16 cellular contexts compared by ENCODE assay signal in the genomic region with DNA sequence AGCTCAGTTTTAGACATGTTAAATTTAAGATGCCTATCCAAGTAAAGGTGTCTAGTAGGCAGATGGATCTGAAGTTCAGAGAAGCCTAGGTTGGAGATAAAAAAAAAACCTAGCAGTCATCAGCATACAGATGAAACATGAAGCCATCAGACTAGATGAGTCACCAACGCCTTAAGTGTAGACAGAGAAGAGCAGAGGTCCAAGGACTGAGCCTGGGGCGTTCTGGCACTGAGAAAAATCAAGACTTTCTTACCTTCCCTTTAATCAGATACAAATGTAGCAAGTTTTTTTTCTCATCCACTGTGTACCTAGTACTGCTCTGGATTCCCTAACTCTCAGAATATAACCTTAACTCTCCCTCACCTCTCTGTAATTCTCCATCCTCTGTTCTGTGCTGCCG.
DNase-seq lines count a peak whose midpoint lies in the region; ATAC-seq, FAIRE-seq and TF ChIP-seq lines count a peak whose summit lies in the region.
"Had no signal": no experiment of that assay in that cellular context is flagged by ENCODE, and none has a peak within 500 bp of the region (broad histone marks: within the 10 kb centered on the region; RNA-seq: fewer than 3 reads in every experiment).

No MANE protein-coding gene starts in this region.

- peak; percentile 64 for DNase-seq in EL
- DNase-seq in IMR-90: peak; percentile 75
- DNase-seq in astrocyte (ENCODE audit: low read depth): peak; percentile 66
- no peak for DNase-seq in activated CD8-positive, alpha-beta T cell treated with anti-CD3 and anti-CD28 coated beads for 36 hours
- DNase-seq: body of pancreas, H7, islet precursor cell, KG1, naive B cell, NCI-H2227 treated with DMSO at 0.1 percent for 48 hours, sigmoid colon, thyroid gland had no signal

- H2AFZ ChIP-seq in IMR-90 (replicated peaks; ENCODE audit: low read length, poor library complexity) (no peak overlapping the region), astrocyte (ENCODE audit: low read depth, low read length) (no peak overlapping the region)

- no peak overlapping the region for H4K8ac ChIP-seq in IMR-90 (ENCODE audit: low read depth in 2 of 2, low read length in 2 of 2)

- H3K27me3 Mint-ChIP-seq in astrocyte (ENCODE audit: low read depth, unreplicated experiment): no peaks in the 10 kb centered on the region
- no peaks in the 10 kb centered on the region for H3K27me3 Mint-ChIP-seq in activated CD8-positive, alpha-beta T cell treated with anti-CD3 and anti-CD28 coated beads for 36 hours
- H3K27me3 Mint-ChIP-seq: naive B cell had no signal

- BruUV-seq in IMR-90 (replicated peaks; lab: Mats Ljungman, UMichigan): no TSS peak

- dilution Hi-C loops in IMR-90 (cut with HindIII; ENCODE audit: low sequenced_read_pairs, unreplicated experiment): no loop called here

- no peak overlapping the region for H2BK120ac ChIP-seq in IMR-90 (ENCODE audit: low read depth, low read length)

- H4K20me1 ChIP-seq in IMR-90 (ENCODE audit: insufficient read depth, low read length) (no peaks in the 10 kb centered on the region), astrocyte (ENCODE audit: insufficient read depth, low read length) (peaks cover 5% of the 10 kb centered on the region)

- no peak overlapping the region for H3K4me3 ChIP-seq in IMR-90 (ENCODE audit: insufficient read depth, low read depth, low read length)
- no peak overlapping the region for H3K4me3 ChIP-seq in astrocyte (ENCODE audit: insufficient read depth, low read depth, low read length)
- H3K4me3 ChIP-seq: body of pancreas, sigmoid colon, thyroid gland had no signal

- H3K9me1 ChIP-seq in IMR-90 (ENCODE audit: insufficient read depth, low read length): peaks cover 9% of the 10 kb centered on the region

- H3K4me1 Mint-ChIP-seq in astrocyte (ENCODE audit: low read depth, unreplicated experiment): peaks cover 20% of the 10 kb centered on the region
- no peaks in the 10 kb centered on the region for H3K4me1 Mint-ChIP-seq in activated CD8-positive, alpha-beta T cell treated with anti-CD3 and anti-CD28 coated beads for 36 hours (ENCODE audit: low read depth)

- peaks cover 2% of the 10 kb centered on the region for H3K36me3 Mint-ChIP-seq in astrocyte (ENCODE audit: low read depth, unreplicated experiment)
- H3K36me3 Mint-ChIP-seq in activated CD8-positive, alpha-beta T cell treated with anti-CD3 and anti-CD28 coated beads for 36 hours (ENCODE audit: low read depth): no peaks in the 10 kb centered on the region

- no peak overlapping the region for H2BK20ac ChIP-seq in IMR-90 (ENCODE audit: low read depth, low read length)

- POLR2A ChIA-PET in IMR-90 (lab: Charles Lee; ENCODE audit: unreplicated experiment): no interaction called here
- POLR2A ChIA-PET in activated CD8-positive, alpha-beta T cell treated with anti-CD3 and anti-CD28 coated beads for 36 hours (lab: Charles Lee): no interaction called here

- TF ChIP-seq RAD21 in IMR-90 (IDR thresholded peaks at IDR 0.05; ENCODE audit: low read length): no peak

- intact Hi-C loops in IMR-90 (cut with micrococcal nuclease): loop anchor here (10.0 kb wide), 1 partner anchor 164 kb away; no protein-coding TSS in a partner anchor
- intact Hi-C loops in activated CD8-positive, alpha-beta T cell treated with anti-CD3 and anti-CD28 coated beads for 36 hours (cut with micrococcal nuclease): no loop called here

- H3K79me2 ChIP-seq in astrocyte (ENCODE audit: insufficient read depth, low read length): no peaks in the 10 kb centered on the region

- no peak overlapping the region for H4K5ac ChIP-seq in IMR-90 (ENCODE audit: low read depth, low read length)

- H4K91ac ChIP-seq in IMR-90 (ENCODE audit: insufficient read depth, low read depth, low read length): no peak overlapping the region

- TF ChIP-seq CTCF in IMR-90 (conservative IDR thresholded peaks at IDR 0.05; ENCODE audit: low read depth, low read length) (no peak), astrocyte (IDR thresholded peaks at IDR 0.05; ENCODE audit: insufficient read depth, low read depth, low read length) (no peak)
- no peak for TF ChIP-seq CTCF in activated CD8-positive, alpha-beta T cell treated with anti-CD3 and anti-CD28 coated beads for 36 hours (IDR thresholded peaks at IDR 0.05)

- no peak overlapping the region for H2BK5ac ChIP-seq in IMR-90 (ENCODE audit: low read depth, low read length, poor library complexity, severe bottlenecking)

- no peaks in the 10 kb centered on the region for H3K27me3 ChIP-seq in IMR-90 (ENCODE audit: control insufficient read depth, insufficient read depth, low read length)
- H3K27me3 ChIP-seq in astrocyte (ENCODE audit: insufficient read depth, low read length): no peaks in the 10 kb centered on the region
- H3K27me3 ChIP-seq: body of pancreas, sigmoid colon, thyroid gland had no signal

- CTCF ChIA-PET in IMR-90 (lab: Yijun Ruan, JAX): no interaction called here
- CTCF ChIA-PET in activated CD8-positive, alpha-beta T cell treated with anti-CD3 and anti-CD28 coated beads for 36 hours (lab: Charles Lee): interaction anchor here (1.1 kb wide), 1 partner anchor 275 kb away, joined by 3 read pairs; no protein-coding TSS in a partner anchor

- no peak overlapping the region for H3K4ac ChIP-seq in IMR-90 (ENCODE audit: low read depth, low read length)

- H3K9ac ChIP-seq in IMR-90 (ENCODE audit: low read depth, low read length) (no peak overlapping the region), astrocyte (ENCODE audit: low read length) (no peak overlapping the region)

- H3K36me3 ChIP-seq in IMR-90 (ENCODE audit: control insufficient read depth, insufficient read depth, low read length): no peaks in the 10 kb centered on the region
- no peaks in the 10 kb centered on the region for H3K36me3 ChIP-seq in astrocyte (ENCODE audit: insufficient read depth, low read length)
- H3K36me3 ChIP-seq: sigmoid colon, thyroid gland had no signal

- no peak for TF ChIP-seq POLR2A in IMR-90 (IDR thresholded peaks at IDR 0.05; ENCODE audit: low read depth, low read length)

- no peak overlapping the region for H2BK15ac ChIP-seq in IMR-90 (ENCODE audit: low read depth, low read length)

- H3K14ac ChIP-seq in IMR-90 (replicated peaks; ENCODE audit: low read depth, low read length): no peak overlapping the region

- no peak overlapping the region for H3K27ac Mint-ChIP-seq in astrocyte (ENCODE audit: unreplicated experiment)
- H3K27ac Mint-ChIP-seq in activated CD8-positive, alpha-beta T cell treated with anti-CD3 and anti-CD28 coated beads for 36 hours: no peak overlapping the region

- WGBS in IMR-90 (ENCODE audit: extremely low coverage in 2 of 2, insufficient read length in 1 of 2), 2 experiments: no CpG with 5 or more reads among the region's 3 CpGs

- ATAC-seq in IMR-90 (ENCODE audit: low read depth): peak; percentile 65
- ATAC-seq in GM18517 (IDR thresholded peaks at IDR 0.05; ENCODE audit: unreplicated experiment): no peak
- ATAC-seq in HG03521 (IDR thresholded peaks at IDR 0.05; ENCODE audit: unreplicated experiment): no peak
- no peak for ATAC-seq in HG03520 (IDR thresholded peaks at IDR 0.05; ENCODE audit: unreplicated experiment)
- no peak for ATAC-seq in activated CD8-positive, alpha-beta T cell treated with anti-CD3 and anti-CD28 coated beads for 36 hours
- ATAC-seq: body of pancreas had no signal

- H3K4me1 ChIP-seq in IMR-90 (ENCODE audit: control insufficient read depth, insufficient read depth, low read length): peaks cover 12% of the 10 kb centered on the region
- H3K4me1 ChIP-seq in astrocyte (ENCODE audit: insufficient read depth, low read length): peaks cover 14% of the 10 kb centered on the region
- H3K4me1 ChIP-seq: body of pancreas had no signal

- H3K27ac ChIP-seq in IMR-90 (ENCODE audit: insufficient read depth, low read length) (no peak overlapping the region), astrocyte (ENCODE audit: low read depth, low read length) (no peak overlapping the region)
- H3K27ac ChIP-seq: body of pancreas, sigmoid colon, thyroid gland had no signal

- H2AK5ac ChIP-seq in IMR-90 (ENCODE audit: low read depth, low read length): no peak overlapping the region

- H3K79me1 ChIP-seq in IMR-90 (ENCODE audit: low read depth in 1 of 2, low read length in 2 of 2): 0 out of 4 replicates have a peak, but pooled peaks cover 0 to 12% of the 10 kb centered on the region in 2 experiments

- H3K4me2 ChIP-seq in IMR-90 (ENCODE audit: low read depth, low read length) (no peak overlapping the region), astrocyte (ENCODE audit: low read length) (no peak overlapping the region)

- no peak overlapping the region for H3K56ac ChIP-seq in IMR-90 (ENCODE audit: extremely low read depth, insufficient read depth, low read length)

- no peak overlapping the region for H3K4me3 Mint-ChIP-seq in astrocyte (ENCODE audit: unreplicated experiment)
- H3K4me3 Mint-ChIP-seq in activated CD8-positive, alpha-beta T cell treated with anti-CD3 and anti-CD28 coated beads for 36 hours: no peak overlapping the region
- H3K4me3 Mint-ChIP-seq: naive B cell had no signal

- no peaks in the 10 kb centered on the region for H3K9me3 ChIP-seq in IMR-90 (ENCODE audit: control insufficient read depth, insufficient read depth, low read length)
- no peaks in the 10 kb centered on the region for H3K9me3 ChIP-seq in astrocyte (ENCODE audit: insufficient read depth, low read depth, low read length)
- H3K9me3 ChIP-seq: body of pancreas, sigmoid colon, thyroid gland had no signal

- no peak overlapping the region for H3K18ac ChIP-seq in IMR-90 (ENCODE audit: low read depth, low read length)

- H2AK9ac ChIP-seq in IMR-90 (replicated peaks; ENCODE audit: low read depth, low read length, poor library complexity): no peak overlapping the region

- no peaks in the 10 kb centered on the region for H3K9me3 Mint-ChIP-seq in astrocyte (ENCODE audit: unreplicated experiment)
- H3K9me3 Mint-ChIP-seq in activated CD8-positive, alpha-beta T cell treated with anti-CD3 and anti-CD28 coated beads for 36 hours: no peaks in the 10 kb centered on the region
- H3K9me3 Mint-ChIP-seq: naive B cell had no signal

- no peak for FAIRE-seq in astrocyte (lab: Jason Lieb, UNC)
- peak; percentile 45 for FAIRE-seq in islet of Langerhans (lab: Jason Lieb, UNC)

- in situ Hi-C loops in IMR-90 (cut with MboI; ENCODE audit: low sequenced_read_pairs): no loop called here

- H3K23ac ChIP-seq in IMR-90 (ENCODE audit: low read depth, low read length): no peak overlapping the region

TF ChIP-seq in IMR-90, 13 proteins besides CTCF, POLR2A, EP300 and RAD21 (continues in another document):
- no peak for TF ChIP-seq ELK1 (IDR thresholded peaks at IDR 0.05; ENCODE audit: borderline replicate concordance, low read depth, low read length)
- TF ChIP-seq FOS (IDR thresholded peaks at IDR 0.05; ENCODE audit: low read depth, low read length): peak; percentile 76
- TF ChIP-seq MXI1 (IDR thresholded peaks at IDR 0.05; ENCODE audit: borderline replicate concordance, low read depth, low read length): no peak
